In genomic region chr22:17159504-17159951, GRCh38 we compare ENCODE assay signal across 8 cellular contexts. TPM values are rescaled to one million over a fixed set of nuclear protein-coding genes. Genes with fewer than 3 reads are reported as not detected.
A peak's percentile ranks its signal among the peaks of the same experiment; 100 is the strongest.
DNase-seq lines count a peak whose midpoint lies in the region; ATAC-seq and TF ChIP-seq lines count a peak whose summit lies in the region.

No MANE protein-coding gene starts in this region.

- peak; percentile 30 for DNase-seq in COLO829 (ENCODE audit: low spot score)
- DNase-seq in LHCN-M2 (ENCODE audit: low read depth), result peak; percentile 56
- DNase-seq in activated CD4-positive, CD25-positive, alpha-beta regulatory T cell treated with anti-CD3 and anti-CD28 coated beads, Interleukin-2, amount 50 U/mL, for 16 hours (ENCODE audit: low read depth, low spot score), result peak; percentile 26
- peak; percentile 79 for DNase-seq in coronary artery (ENCODE audit: low spot score)
- DNase-seq in mesenchymal stem cell, result peak; percentile 32
- DNase-seq in stimulated activated CD8-positive, alpha-beta memory T cell treated with anti-CD3 and anti-CD28 coated beads, Interleukin-15, amount 100 ng/mL, for 1 hour (ENCODE audit: low read depth), result peak; percentile 7
- no peak for DNase-seq in SKM-1 treated with dmso at 0.1 percent for 144 hours (lab: John Stamatoyannopoulos, UW; ENCODE audit: unreplicated experiment)

- peak overlapping the region in 1 of 2 experiments; percentile 96 for H3K14ac ChIP-seq in mesenchymal stem cell (ENCODE audit: low read length in 2 of 2)

- no peak overlapping the region for H2AK5ac ChIP-seq in mesenchymal stem cell (ENCODE audit: low read length, severe bottlenecking)

- no peaks in the 10 kb centered on the region for H3K36me3 ChIP-seq in mesenchymal stem cell (ENCODE audit: control insufficient read depth in 1 of 2, insufficient read depth in 2 of 2, low read depth in 1 of 2, low read length in 2 of 2)

- peak overlapping the region; percentile 93 for H4K8ac ChIP-seq in mesenchymal stem cell (ENCODE audit: low read length)

- peak overlapping the region; percentile 33 for H2BK15ac ChIP-seq in mesenchymal stem cell (ENCODE audit: low read depth, poor library complexity, severe bottlenecking)

- H2AFZ ChIP-seq in mesenchymal stem cell (ENCODE audit: low read depth, low read length), result peak overlapping the region; percentile 77

- no peak overlapping the region for H3K23ac ChIP-seq in mesenchymal stem cell (ENCODE audit: low read length in 2 of 2)

- no peak for TF ChIP-seq CTCF in coronary artery (IDR thresholded peaks at IDR 0.05)

- H3K4me2 ChIP-seq in mesenchymal stem cell (ENCODE audit: low read length, poor library complexity, severe bottlenecking), result peak overlapping the region; percentile 51

- peak; percentile 26 for ATAC-seq in GM21423 (IDR thresholded peaks at IDR 0.05; ENCODE audit: unreplicated experiment)

- H3K4ac ChIP-seq in mesenchymal stem cell (ENCODE audit: low read depth in 1 of 2, low read length in 2 of 2), result peak overlapping the region; percentile 75 to 79

- peaks cover 16% of the 10 kb centered on the region for H3K79me1 ChIP-seq in mesenchymal stem cell (replicated peaks; ENCODE audit: low read length, poor library complexity, severe bottlenecking)

- H3K27ac ChIP-seq in coronary artery, result peak overlapping the region; percentile 64 to 96
- H3K27ac ChIP-seq in mesenchymal stem cell (ENCODE audit: low read length, poor library complexity, severe bottlenecking), result no peak overlapping the region

- no peaks in the 10 kb centered on the region for H3K9me3 ChIP-seq in mesenchymal stem cell (ENCODE audit: control insufficient read depth, low read length)

- no peaks in the 10 kb centered on the region for H3K27me3 ChIP-seq in mesenchymal stem cell (ENCODE audit: control insufficient read depth in 1 of 2, insufficient read depth in 1 of 2, low read length in 2 of 2)

- peak overlapping the region; percentile 72 to 93 for H3K18ac ChIP-seq in mesenchymal stem cell (ENCODE audit: low read depth in 1 of 2, low read length in 2 of 2)

- no peak overlapping the region for H2BK120ac ChIP-seq in mesenchymal stem cell (ENCODE audit: low read depth, low read length)

- peak overlapping the region in 1 of 2 experiments; percentile 22 for H2BK12ac ChIP-seq in mesenchymal stem cell (ENCODE audit: low read length in 2 of 2)

- peak overlapping the region; percentile 97 for H4K91ac ChIP-seq in mesenchymal stem cell (ENCODE audit: low read length)

- peaks cover 6% of the 10 kb centered on the region for H3K4me1 ChIP-seq in mesenchymal stem cell (ENCODE audit: control insufficient read depth, insufficient read depth, low read depth, low read length)

- no peak overlapping the region for H2BK5ac ChIP-seq in mesenchymal stem cell (ENCODE audit: low read depth, low read length, poor library complexity, severe bottlenecking)

- peak overlapping the region; percentile 90 for H3K9ac ChIP-seq in mesenchymal stem cell (ENCODE audit: low read length)

- 40% methylated on average over 35 of the region's 35 CpGs for WGBS in mesenchymal stem cell

- H3K4me3 ChIP-seq in coronary artery (peak overlapping the region; percentile 78), mesenchymal stem cell (ENCODE audit: insufficient read depth in 1 of 2, low read depth in 1 of 2, low read length in 2 of 2) (peak overlapping the region; percentile 80 to 83)

RNA-seq across cellular contexts. Expression of gene HDHD5, which starts 0.5 kb away (rescaled TPM):
- 53.4 and 62.3 TPM in 2 replicates for total RNA-seq in LHCN-M2 (2014; rRNA removed)
- 30.9 TPM for polyA plus RNA-seq in LHCN-M2 (2012)
- polyA plus RNA-seq in mesenchymal stem cell (2013, experiment 1 of 2), result 11.1 TPM
- polyA plus RNA-seq in mesenchymal stem cell (2013, experiment 2 of 2), result 11.9 TPM

RNA-seq across cellular contexts. Expression of gene TMEM121B, which starts 38.4 kb away (rescaled TPM):
- 0.13 and 0.29 TPM in 2 replicates for total RNA-seq in LHCN-M2 (2014; rRNA removed)
- polyA plus RNA-seq in LHCN-M2 (2012), result 0.22 TPM
- 0.11 TPM for polyA plus RNA-seq in mesenchymal stem cell (2013, experiment 1 of 2)
- 0.08 TPM for polyA plus RNA-seq in mesenchymal stem cell (2013, experiment 2 of 2)

RNA-seq across cellular contexts. Expression of gene ADA2, which starts 59.7 kb away (rescaled TPM):
- 0.80 and 1.5 TPM in 2 replicates for total RNA-seq in LHCN-M2 (2014; rRNA removed)
- 0.44 TPM for polyA plus RNA-seq in LHCN-M2 (2012)
- polyA plus RNA-seq in mesenchymal stem cell (2013, experiment 1 of 2), result 11.1 TPM
- polyA plus RNA-seq in mesenchymal stem cell (2013, experiment 2 of 2), result 11.8 TPM
